In the genomic region with DNA sequence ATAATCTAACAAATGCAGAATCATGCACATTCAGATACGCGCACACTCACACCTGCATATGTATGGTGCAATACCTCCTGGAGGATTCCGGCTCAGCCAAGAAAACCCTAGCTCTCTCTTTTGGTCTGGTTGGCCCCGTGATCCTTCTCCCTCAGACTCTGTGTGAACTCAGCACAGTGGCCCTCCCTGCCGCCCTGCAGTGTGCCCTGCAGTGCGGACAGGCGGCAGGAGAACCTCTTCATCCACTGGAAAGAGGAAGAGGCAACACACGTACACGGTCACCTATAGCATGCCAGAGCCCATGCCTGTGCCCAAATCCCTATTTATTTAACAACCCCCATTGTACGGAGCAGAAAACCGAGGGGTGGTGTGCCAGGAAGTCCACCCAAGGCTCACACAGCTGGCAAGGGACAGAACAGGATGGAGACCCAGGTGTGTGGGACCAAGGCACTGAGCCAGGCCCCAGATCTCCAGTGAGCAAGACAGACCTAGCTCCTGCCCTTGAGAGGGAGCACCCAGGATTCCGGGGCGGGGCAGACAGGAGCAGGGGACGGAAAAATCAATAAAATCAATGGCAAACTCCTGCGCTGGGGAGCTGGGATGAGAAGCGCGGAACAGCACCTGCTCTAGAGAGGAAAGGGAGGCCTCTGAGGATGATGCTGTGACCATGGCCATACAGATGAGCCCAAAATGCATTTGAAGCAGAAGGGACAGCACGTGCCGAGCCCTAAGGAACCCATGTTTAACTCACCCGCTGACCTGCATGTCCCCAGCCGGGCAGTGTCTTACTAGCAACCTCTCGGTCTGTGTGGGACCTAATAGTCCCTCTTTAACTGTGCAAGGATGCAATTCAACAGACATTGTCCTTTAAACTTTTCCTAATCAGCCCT, we compare ENCODE assay signal across 1 cellular context.
TF ChIP-seq lines count a peak whose summit lies in the region.

No MANE protein-coding gene starts in this region.

TF ChIP-seq in HepG2, 621 proteins besides CTCF, POLR2A, EP300 and RAD21 (continued from another document and continues in another):
- TF ChIP-seq, protein P1, sequence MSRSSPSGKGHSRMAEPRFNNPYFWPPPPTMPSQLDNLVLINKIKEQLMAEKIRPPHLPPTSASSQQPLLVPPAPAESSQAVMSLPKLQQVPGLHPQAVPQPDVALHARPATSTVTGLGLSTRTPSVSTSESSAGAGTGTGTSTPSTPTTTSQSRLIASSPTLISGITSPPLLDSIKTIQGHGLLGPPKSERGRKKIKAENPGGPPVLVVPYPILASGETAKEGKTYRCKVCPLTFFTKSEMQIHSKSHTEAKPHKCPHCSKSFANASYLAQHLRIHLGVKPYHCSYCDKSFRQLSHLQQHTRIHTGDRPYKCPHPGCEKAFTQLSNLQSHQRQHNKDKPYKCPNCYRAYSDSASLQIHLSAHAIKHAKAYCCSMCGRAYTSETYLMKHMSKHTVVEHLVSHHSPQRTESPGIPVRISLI (CRISPR knock-in tag; IDR thresholded peaks at IDR 0.05; ENCODE audit: borderline replicate concordance), result 0 out of 2 replicates have a peak, but pooled peaks have one; percentile 19
- TF ChIP-seq ZNF678 (CRISPR knock-in tag; IDR thresholded peaks at IDR 0.05) (no peak), CREM (IDR thresholded peaks at IDR 0.05) (peak; percentile 59), CREM (CRISPR knock-in tag; IDR thresholded peaks at IDR 0.05) (no peak), MATR3 (CRISPR knock-in tag; IDR thresholded peaks at IDR 0.05) (no peak), E2F5 (CRISPR knock-in tag; conservative IDR thresholded peaks at IDR 0.05) (no peak), PAWR (CRISPR knock-in tag; IDR thresholded peaks at IDR 0.05; ENCODE audit: borderline replicate concordance) (no peak), ZNF652 (CRISPR knock-in tag; IDR thresholded peaks at IDR 0.05; ENCODE audit: borderline replicate concordance, low read depth) (no peak), ZNF513 (CRISPR knock-in tag; conservative IDR thresholded peaks at IDR 0.05) (no peak), NFRKB (IDR thresholded peaks at IDR 0.05) (no peak), LCORL (IDR thresholded peaks at IDR 0.05) (no peak), LCORL (CRISPR knock-in tag; IDR thresholded peaks at IDR 0.05) (peak; percentile 93; the same call in 1 of the 2 replicates), MTA3 (CRISPR knock-in tag; IDR thresholded peaks at IDR 0.05) (no peak), ZFP36L1 (CRISPR knock-in tag; IDR thresholded peaks at IDR 0.05) (no peak), GFI1 (CRISPR knock-in tag; IDR thresholded peaks at IDR 0.05; ENCODE audit: borderline replicate concordance) (peak; percentile 52; the same call in 1 of the 2 replicates), EHMT2 (IDR thresholded peaks at IDR 0.05; ENCODE audit: borderline replicate concordance, low read depth, low read length) (no peak; the same call in 1 of the 2 replicates), ZNF138 (CRISPR knock-in tag; IDR thresholded peaks at IDR 0.05; ENCODE audit: low read depth) (no peak), ZNF567 (CRISPR knock-in tag; IDR thresholded peaks at IDR 0.05; ENCODE audit: borderline replicate concordance) (no peak), HNF1A (IDR thresholded peaks at IDR 0.05; ENCODE audit: low read depth) (no peak), HNF1A (CRISPR knock-in tag; IDR thresholded peaks at IDR 0.05; ENCODE audit: borderline replicate concordance) (0 out of 2 replicates have a peak, but pooled peaks have one; percentile 8), ZNF3 (CRISPR knock-in tag; IDR thresholded peaks at IDR 0.05) (no peak), HDAC6 (IDR thresholded peaks at IDR 0.05; ENCODE audit: low read depth, low read length) (no peak), FOXA1 (IDR thresholded peaks at IDR 0.05) (no peak), FOXA1 (CRISPR knock-in tag; IDR thresholded peaks at IDR 0.05) (no peak; the same call in 1 of the 2 replicates), ZBTB1 (CRISPR knock-in tag; IDR thresholded peaks at IDR 0.05; ENCODE audit: borderline replicate concordance) (no peak), ZNF382 (CRISPR knock-in tag; IDR thresholded peaks at IDR 0.05; ENCODE audit: borderline replicate concordance) (no peak), CC2D1A (CRISPR knock-in tag; IDR thresholded peaks at IDR 0.05) (no peak), POGZ (CRISPR knock-in tag; IDR thresholded peaks at IDR 0.05) (peak; percentile 54; the same call in 1 of the 2 replicates), ZNF550 (CRISPR knock-in tag; IDR thresholded peaks at IDR 0.05; ENCODE audit: borderline replicate concordance) (no peak), KDM5B (CRISPR knock-in tag; IDR thresholded peaks at IDR 0.05; ENCODE audit: borderline replicate concordance) (peak; percentile 39; the same call in 1 of the 2 replicates), RORA (CRISPR knock-in tag; IDR thresholded peaks at IDR 0.05) (no peak), SOX5 (CRISPR knock-in tag; IDR thresholded peaks at IDR 0.05; ENCODE audit: borderline replicate concordance) (peak; percentile 33; the same call in 1 of the 2 replicates), KAT7 (CRISPR knock-in tag; IDR thresholded peaks at IDR 0.05; ENCODE audit: borderline replicate concordance) (no peak), CBX5 (CRISPR knock-in tag; IDR thresholded peaks at IDR 0.05; ENCODE audit: borderline replicate concordance) (peak; percentile 53; the same call in 1 of the 2 replicates), CBX1 (IDR thresholded peaks at IDR 0.05; ENCODE audit: low read depth) (no peak)
- TF ChIP-seq, protein P2, sequence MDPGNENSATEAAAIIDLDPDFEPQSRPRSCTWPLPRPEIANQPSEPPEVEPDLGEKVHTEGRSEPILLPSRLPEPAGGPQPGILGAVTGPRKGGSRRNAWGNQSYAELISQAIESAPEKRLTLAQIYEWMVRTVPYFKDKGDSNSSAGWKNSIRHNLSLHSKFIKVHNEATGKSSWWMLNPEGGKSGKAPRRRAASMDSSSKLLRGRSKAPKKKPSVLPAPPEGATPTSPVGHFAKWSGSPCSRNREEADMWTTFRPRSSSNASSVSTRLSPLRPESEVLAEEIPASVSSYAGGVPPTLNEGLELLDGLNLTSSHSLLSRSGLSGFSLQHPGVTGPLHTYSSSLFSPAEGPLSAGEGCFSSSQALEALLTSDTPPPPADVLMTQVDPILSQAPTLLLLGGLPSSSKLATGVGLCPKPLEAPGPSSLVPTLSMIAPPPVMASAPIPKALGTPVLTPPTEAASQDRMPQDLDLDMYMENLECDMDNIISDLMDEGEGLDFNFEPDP (CRISPR knock-in tag; conservative IDR thresholded peaks at IDR 0.05), result no peak
- TF ChIP-seq, protein P3, sequence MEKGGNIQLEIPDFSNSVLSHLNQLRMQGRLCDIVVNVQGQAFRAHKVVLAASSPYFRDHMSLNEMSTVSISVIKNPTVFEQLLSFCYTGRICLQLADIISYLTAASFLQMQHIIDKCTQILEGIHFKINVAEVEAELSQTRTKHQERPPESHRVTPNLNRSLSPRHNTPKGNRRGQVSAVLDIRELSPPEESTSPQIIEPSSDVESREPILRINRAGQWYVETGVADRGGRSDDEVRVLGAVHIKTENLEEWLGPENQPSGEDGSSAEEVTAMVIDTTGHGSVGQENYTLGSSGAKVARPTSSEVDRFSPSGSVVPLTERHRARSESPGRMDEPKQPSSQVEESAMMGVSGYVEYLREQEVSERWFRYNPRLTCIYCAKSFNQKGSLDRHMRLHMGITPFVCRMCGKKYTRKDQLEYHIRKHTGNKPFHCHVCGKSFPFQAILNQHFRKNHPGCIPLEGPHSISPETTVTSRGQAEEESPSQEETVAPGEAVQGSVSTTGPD (CRISPR knock-in tag; IDR thresholded peaks at IDR 0.05), result no peak
- TF ChIP-seq, protein P4, sequence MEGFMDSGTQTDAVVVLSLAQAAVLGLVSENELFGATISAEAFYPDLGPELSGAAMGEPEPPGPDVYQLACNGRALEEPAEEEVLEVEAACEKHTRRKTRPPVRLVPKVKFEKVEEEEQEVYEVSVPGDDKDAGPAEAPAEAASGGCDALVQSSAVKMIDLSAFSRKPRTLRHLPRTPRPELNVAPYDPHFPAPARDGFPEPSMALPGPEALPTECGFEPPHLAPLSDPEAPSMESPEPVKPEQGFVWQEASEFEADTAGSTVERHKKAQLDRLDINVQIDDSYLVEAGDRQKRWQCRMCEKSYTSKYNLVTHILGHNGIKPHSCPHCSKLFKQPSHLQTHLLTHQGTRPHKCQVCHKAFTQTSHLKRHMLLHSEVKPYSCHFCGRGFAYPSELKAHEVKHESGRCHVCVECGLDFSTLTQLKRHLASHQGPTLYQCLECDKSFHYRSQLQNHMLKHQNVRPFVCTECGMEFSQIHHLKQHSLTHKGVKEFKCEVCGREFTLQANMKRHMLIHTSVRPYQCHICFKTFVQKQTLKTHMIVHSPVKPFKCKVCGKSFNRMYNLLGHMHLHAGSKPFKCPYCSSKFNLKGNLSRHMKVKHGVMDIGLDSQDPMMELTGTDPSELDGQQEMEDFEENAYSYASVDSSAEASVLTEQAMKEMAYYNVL (CRISPR knock-in tag; IDR thresholded peaks at IDR 0.05; ENCODE audit: borderline replicate concordance), result peak; percentile 87; the same call in 1 of the 2 replicates
- TF ChIP-seq, protein P5, sequence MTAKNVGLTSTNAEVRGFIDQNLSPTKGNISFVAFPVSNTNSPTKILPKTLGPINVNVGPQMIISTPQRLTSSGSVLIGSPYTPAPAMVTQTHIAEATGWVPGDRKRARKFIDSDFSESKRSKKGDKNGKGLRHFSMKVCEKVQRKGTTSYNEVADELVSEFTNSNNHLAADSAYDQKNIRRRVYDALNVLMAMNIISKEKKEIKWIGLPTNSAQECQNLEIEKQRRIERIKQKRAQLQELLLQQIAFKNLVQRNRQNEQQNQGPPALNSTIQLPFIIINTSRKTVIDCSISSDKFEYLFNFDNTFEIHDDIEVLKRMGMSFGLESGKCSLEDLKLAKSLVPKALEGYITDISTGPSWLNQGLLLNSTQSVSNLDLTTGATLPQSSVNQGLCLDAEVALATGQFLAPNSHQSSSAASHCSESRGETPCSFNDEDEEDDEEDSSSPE (CRISPR knock-in tag; IDR thresholded peaks at IDR 0.05), result peak; percentile 67; the same call in 1 of the 2 replicates
- TF ChIP-seq, protein P6, sequence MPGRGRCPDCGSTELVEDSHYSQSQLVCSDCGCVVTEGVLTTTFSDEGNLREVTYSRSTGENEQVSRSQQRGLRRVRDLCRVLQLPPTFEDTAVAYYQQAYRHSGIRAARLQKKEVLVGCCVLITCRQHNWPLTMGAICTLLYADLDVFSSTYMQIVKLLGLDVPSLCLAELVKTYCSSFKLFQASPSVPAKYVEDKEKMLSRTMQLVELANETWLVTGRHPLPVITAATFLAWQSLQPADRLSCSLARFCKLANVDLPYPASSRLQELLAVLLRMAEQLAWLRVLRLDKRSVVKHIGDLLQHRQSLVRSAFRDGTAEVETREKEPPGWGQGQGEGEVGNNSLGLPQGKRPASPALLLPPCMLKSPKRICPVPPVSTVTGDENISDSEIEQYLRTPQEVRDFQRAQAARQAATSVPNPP (CRISPR knock-in tag; IDR thresholded peaks at IDR 0.05), result peak; percentile 85; the same call in 1 of the 2 replicates
- TF ChIP-seq, protein P7, sequence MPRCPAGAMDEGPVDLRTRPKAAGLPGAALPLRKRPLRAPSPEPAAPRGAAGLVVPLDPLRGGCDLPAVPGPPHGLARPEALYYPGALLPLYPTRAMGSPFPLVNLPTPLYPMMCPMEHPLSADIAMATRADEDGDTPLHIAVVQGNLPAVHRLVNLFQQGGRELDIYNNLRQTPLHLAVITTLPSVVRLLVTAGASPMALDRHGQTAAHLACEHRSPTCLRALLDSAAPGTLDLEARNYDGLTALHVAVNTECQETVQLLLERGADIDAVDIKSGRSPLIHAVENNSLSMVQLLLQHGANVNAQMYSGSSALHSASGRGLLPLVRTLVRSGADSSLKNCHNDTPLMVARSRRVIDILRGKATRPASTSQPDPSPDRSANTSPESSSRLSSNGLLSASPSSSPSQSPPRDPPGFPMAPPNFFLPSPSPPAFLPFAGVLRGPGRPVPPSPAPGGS (CRISPR knock-in tag; IDR thresholded peaks at IDR 0.05), result peak; percentile 27
